ENCODE assay signal across 5 cellular contexts in the genomic region with DNA sequence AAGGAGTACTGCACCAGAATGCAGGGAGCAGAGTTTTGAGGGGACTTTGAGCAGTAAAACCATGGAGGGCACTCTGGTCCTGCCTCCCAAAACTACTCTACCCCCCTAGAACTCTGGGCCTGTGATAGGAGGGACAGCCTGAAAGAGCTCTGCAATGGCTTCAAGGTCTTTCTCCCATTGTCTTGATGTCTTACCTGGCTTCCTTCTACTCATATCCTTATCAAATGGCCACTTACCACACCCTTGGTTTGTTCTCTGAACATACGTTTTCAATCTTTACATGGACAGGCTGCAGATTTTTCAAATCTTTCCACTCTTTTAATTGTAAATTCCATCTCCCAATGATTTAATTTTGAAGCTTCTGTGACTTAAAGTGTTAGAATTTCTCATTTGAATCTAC.
"Had no signal": no experiment of that assay in that cellular context is flagged by ENCODE, and none has a peak within 500 bp of the region (broad histone marks: within the 10 kb centered on the region; RNA-seq: fewer than 3 reads in every experiment).

No MANE protein-coding gene starts in this region.

- H3K4me3 ChIP-seq: GM23338, K562 had no signal

- H3K4me2 ChIP-seq: GM23338 had no signal

- H2AFZ ChIP-seq: GM23338 had no signal

- H3K9me3 Mint-ChIP-seq: GM23338 had no signal

- DNase-seq: H9, HCEC 1CT, IMR-90 had no signal

- H3K4me3 Mint-ChIP-seq: GM23338, H9 had no signal

- ATAC-seq: GM23338, K562 had no signal

- H3K4me1 Mint-ChIP-seq: GM23338 had no signal

- H3K27ac Mint-ChIP-seq: GM23338, H9 had no signal
